Comparison of ENCODE assay signal across 14 cellular contexts in genomic region chr4:165476214-165477098, GRCh38.
DNase-seq lines count a peak whose midpoint lies in the region; ATAC-seq and TF ChIP-seq lines count a peak whose summit lies in the region.
"Had no signal": no experiment of that assay in that cellular context is flagged by ENCODE, and none has a peak within 500 bp of the region (broad histone marks: within the 10 kb centered on the region; RNA-seq: fewer than 3 reads in every experiment).

No MANE protein-coding gene starts in this region.

- no peak for ATAC-seq in natural killer cell treated with Interleukin-12 subunit alpha and Interleukin-12 subunit beta and Interleukin-15 and Interleukin-18, amount 100 ng/mL, for 72 hours
- ATAC-seq: activated T-helper 17 cell treated with anti-CD3 and anti-CD28 coated beads, Interleukin-2, amount 50 U/mL, for 72 hours had no signal

- no peak for TF ChIP-seq CTCF in choroid plexus epithelial cell (conservative IDR thresholded peaks at IDR 0.05; ENCODE audit: low read depth, low read length)
- no peak for TF ChIP-seq CTCF in stomach (IDR thresholded peaks at IDR 0.05)

- in situ Hi-C loops in HAP-1 (cut with MboI; ENCODE audit: low sequenced_read_pairs) = no loop called here

- no peak overlapping the region for H3K4me3 ChIP-seq in CD8-positive, alpha-beta memory T cell (ENCODE audit: low read length)
- H3K4me3 ChIP-seq in choroid plexus epithelial cell (ENCODE audit: low read depth, low read length) (no peak overlapping the region), stomach (no peak overlapping the region), HAP-1 (no peak overlapping the region)
- H3K4me3 ChIP-seq: lung, tibial artery had no signal

- H3K27ac ChIP-seq in CD8-positive, alpha-beta memory T cell (ENCODE audit: low read depth, low read length) = peak overlapping the region; percentile 67
- no peak overlapping the region for H3K27ac ChIP-seq in stomach
- H3K27ac ChIP-seq: tibial artery had no signal

- no peak for TF ChIP-seq EP300 in stomach (IDR thresholded peaks at IDR 0.05)

- H3K9me3 Mint-ChIP-seq in CD8-positive, alpha-beta memory T cell = peaks cover 0 to 16% (median 6%) of the 10 kb centered on the region in 5 donors
- H3K9me3 Mint-ChIP-seq in natural killer cell treated with Interleukin-12 subunit alpha and Interleukin-12 subunit beta and Interleukin-15 and Interleukin-18, amount 100 ng/mL, for 72 hours = peaks cover 6% of the 10 kb centered on the region

- H3K27me3 Mint-ChIP-seq in CD8-positive, alpha-beta memory T cell = peaks cover 7 to 16% of the 10 kb centered on the region in 2 donors
- H3K27me3 Mint-ChIP-seq in natural killer cell treated with Interleukin-12 subunit alpha and Interleukin-12 subunit beta and Interleukin-15 and Interleukin-18, amount 100 ng/mL, for 72 hours = peaks cover 8% of the 10 kb centered on the region in 2 donors

- DNase-seq in CD8-positive, alpha-beta memory T cell = no peak
- peak; percentile 16 for DNase-seq in LoVo (ENCODE audit: low spot score)
- DNase-seq in choroid plexus epithelial cell (ENCODE audit: low read depth) = peak; percentile 45
- DNase-seq in myocyte (ENCODE audit: low read depth) = peak; percentile 7
- DNase-seq in T-helper 1 cell = no peak
- no peak for DNase-seq in natural killer cell treated with Interleukin-12 subunit alpha and Interleukin-12 subunit beta and Interleukin-15 and Interleukin-18, amount 100 ng/mL, for 72 hours (ENCODE audit: low spot score)
- no peak for DNase-seq in stomach
- DNase-seq in HAP-1 (ENCODE audit: low spot score in 2 of 2) = no peak
- DNase-seq: activated CD4-positive, alpha-beta T cell treated with anti-CD3 and anti-CD28 coated beads, Interleukin-2, amount 50 U/mL, for 48 hours; endodermal cell; stimulated activated CD4-positive, alpha-beta T cell treated with anti-CD3 and anti-CD28 coated beads, Interleukin-15, amount 100 ng/mL, for 24 hours; tibial artery had no signal

- no peaks in the 10 kb centered on the region for H3K36me3 Mint-ChIP-seq in CD8-positive, alpha-beta memory T cell
- H3K36me3 Mint-ChIP-seq in natural killer cell treated with Interleukin-12 subunit alpha and Interleukin-12 subunit beta and Interleukin-15 and Interleukin-18, amount 100 ng/mL, for 72 hours = peaks cover 6% of the 10 kb centered on the region

- H3K4me1 ChIP-seq in CD8-positive, alpha-beta memory T cell (ENCODE audit: insufficient read depth, low read length) = no peaks in the 10 kb centered on the region
- H3K4me1 ChIP-seq in stomach (peaks cover 0 to 5% (median 0%) of the 10 kb centered on the region in 4 donors), HAP-1 (no peaks in the 10 kb centered on the region)

- no peaks in the 10 kb centered on the region for H3K27me3 ChIP-seq in CD8-positive, alpha-beta memory T cell (ENCODE audit: insufficient read depth, low read length, poor library complexity, severe bottlenecking)
- no peaks in the 10 kb centered on the region for H3K27me3 ChIP-seq in stomach
- H3K27me3 ChIP-seq in HAP-1 (ENCODE audit: low read depth) = no peaks in the 10 kb centered on the region
- H3K27me3 ChIP-seq: tibial artery had no signal

- TF ChIP-seq POLR2A in stomach (IDR thresholded peaks at IDR 0.05) = no peak

- no peaks in the 10 kb centered on the region for H3K9me3 ChIP-seq in CD8-positive, alpha-beta memory T cell (ENCODE audit: low read length)
- H3K9me3 ChIP-seq in stomach (peaks cover 0 to 16% (median 6%) of the 10 kb centered on the region in 4 donors), HAP-1 (peaks cover 9% of the 10 kb centered on the region)
- H3K9me3 ChIP-seq: tibial artery had no signal

- intact Hi-C loops in stomach (cut with DNase I; ENCODE audit: low total_unique reads) = no loop called here

- H3K4me1 Mint-ChIP-seq in CD8-positive, alpha-beta memory T cell = no peaks in the 10 kb centered on the region
- H3K4me1 Mint-ChIP-seq in natural killer cell treated with Interleukin-12 subunit alpha and Interleukin-12 subunit beta and Interleukin-15 and Interleukin-18, amount 100 ng/mL, for 72 hours (ENCODE audit: low read depth in 2 of 2) = no peaks in the 10 kb centered on the region
- H3K4me1 Mint-ChIP-seq: activated T-helper 17 cell treated with anti-CD3 and anti-CD28 coated beads, Interleukin-2, amount 50 U/mL, for 72 hours; endodermal cell had no signal

- CTCF ChIA-PET in CD8-positive, alpha-beta memory T cell (lab: Charles Lee) = interaction anchor here (1.3 kb wide), 1 partner anchor 17 kb away, joined by 3 read pairs; no protein-coding TSS in a partner anchor

- no peaks in the 10 kb centered on the region for H3K36me3 ChIP-seq in CD8-positive, alpha-beta memory T cell (ENCODE audit: insufficient read depth, low read length)
- H3K36me3 ChIP-seq in stomach = no peaks in the 10 kb centered on the region
- no peaks in the 10 kb centered on the region for H3K36me3 ChIP-seq in HAP-1 (replicated peaks)

- 78 to 86% (median 81%) methylated on average over 14 of the region's 14 CpGs for WGBS in stomach, 5 donors

- POLR2A ChIA-PET in CD8-positive, alpha-beta memory T cell (lab: Charles Lee) = no interaction called here

- no peak overlapping the region for H3K4me3 Mint-ChIP-seq in CD8-positive, alpha-beta memory T cell
- H3K4me3 Mint-ChIP-seq in natural killer cell treated with Interleukin-12 subunit alpha and Interleukin-12 subunit beta and Interleukin-15 and Interleukin-18, amount 100 ng/mL, for 72 hours = no peak overlapping the region
- H3K4me3 Mint-ChIP-seq: activated T-helper 17 cell treated with anti-CD3 and anti-CD28 coated beads, Interleukin-2, amount 50 U/mL, for 72 hours; endodermal cell had no signal

- no peak overlapping the region for H3K27ac Mint-ChIP-seq in CD8-positive, alpha-beta memory T cell
- no peak overlapping the region for H3K27ac Mint-ChIP-seq in natural killer cell treated with Interleukin-12 subunit alpha and Interleukin-12 subunit beta and Interleukin-15 and Interleukin-18, amount 100 ng/mL, for 72 hours
- H3K27ac Mint-ChIP-seq: activated T-helper 17 cell treated with anti-CD3 and anti-CD28 coated beads, Interleukin-2, amount 50 U/mL, for 72 hours; endodermal cell had no signal

Comparison
In these comparisons a context has a peak if more than half of its experiments do, and no peak if none do; other contexts are left out.
1. DNase-seq: peak in LoVo (single experiment), choroid plexus epithelial cell (single experiment) and myocyte (single experiment); none in CD8-positive, alpha-beta memory T cell (0 of 5), T-helper 1 cell (0 of 5), natural killer cell treated with Interleukin-12 subunit alpha and Interleukin-12 subunit beta and Interleukin-15 and Interleukin-18, amount 100 ng/mL, for 72 hours (single experiment), stomach (single experiment) and HAP-1 (0 of 2).